Comparison of ENCODE assay signal across 1 cellular context in genomic region chrX:64975989-64976672, GRCh38.
TF ChIP-seq lines count a peak whose summit lies in the region.

ZC4H2 (minus strand) TSS chrX:64976450; CDS start chrX:64976377, 73 bp downstream.

TF ChIP-seq in K562, 482 proteins besides CTCF, POLR2A, EP300 and RAD21 (continued from another document):
- TF ChIP-seq E2F1 (CRISPR knock-in tag; IDR thresholded peaks at IDR 0.05) (no peak), GATA2 (CRISPR knock-in tag; IDR thresholded peaks at IDR 0.05) (no peak), HDAC8 (tag; IDR thresholded peaks at IDR 0.05) (no peak), HCFC1 (IDR thresholded peaks at IDR 0.05; ENCODE audit: low read depth, low read length) (peak; percentile 72), CREBBP (IDR thresholded peaks at IDR 0.05; ENCODE audit: low read depth, low read length) (no peak), ZNF347 (CRISPR knock-in tag; IDR thresholded peaks at IDR 0.05; ENCODE audit: low read depth) (no peak), ZNF280A (IDR thresholded peaks at IDR 0.05; ENCODE audit: low read depth, partially characterized antibody) (no peak), AFF1 (IDR thresholded peaks at IDR 0.05; ENCODE audit: low read depth in 1 of 2, partially characterized antibody in 2 of 2) (peak in 1 of 2 experiments; percentile 91), FOXP1 (CRISPR knock-in tag; IDR thresholded peaks at IDR 0.05) (no peak), ZNF551 (CRISPR knock-in tag; IDR thresholded peaks at IDR 0.05) (no peak), ZNF436 (CRISPR knock-in tag; IDR thresholded peaks at IDR 0.05) (no peak), SETDB1 (IDR thresholded peaks at IDR 0.05; ENCODE audit: low read length) (no peak), BACH1 (tag; IDR thresholded peaks at IDR 0.05) (no peak), CCAR2 (IDR thresholded peaks at IDR 0.05; ENCODE audit: low read depth, low read length) (no peak), TFAP4 (CRISPR knock-in tag; IDR thresholded peaks at IDR 0.05; ENCODE audit: borderline replicate concordance) (no peak), ZNF699 (CRISPR knock-in tag; IDR thresholded peaks at IDR 0.05; ENCODE audit: insufficient replicate concordance) (no peak), TCF7L2 (IDR thresholded peaks at IDR 0.05; ENCODE audit: low read depth, low read length) (no peak), ELF1 (tag; IDR thresholded peaks at IDR 0.05) (0 out of 2 replicates have a peak, but pooled peaks have one; percentile 44), NCOA6 (IDR thresholded peaks at IDR 0.05) (no peak), KHSRP (IDR thresholded peaks at IDR 0.05) (no peak)
